8 cellular contexts compared by ENCODE assay signal in genomic region chr3:14921034-14921616, GRCh38. TPM values are rescaled to one million over a fixed set of nuclear protein-coding genes. Genes with fewer than 3 reads are reported as not detected.
DNase-seq lines count a peak whose midpoint lies in the region; ATAC-seq, FAIRE-seq and TF ChIP-seq lines count a peak whose summit lies in the region.

No MANE protein-coding gene starts in this region.

- FAIRE-seq in A549 (lab: Jason Lieb, UNC) = no peak

- no peaks in the 10 kb centered on the region for H3K4me1 ChIP-seq in A549
- peaks cover 0 to 3% (median 0%) of the 10 kb centered on the region in 4 donors for H3K4me1 ChIP-seq in right lobe of liver

- H3K4me2 ChIP-seq in A549 = peak overlapping the region; percentile 26; the same call in 1 of the 3 replicates

- peak; percentile 95 for TF ChIP-seq CTCF in A549 (IDR thresholded peaks at IDR 0.05)
- peak; percentile 97 to 100 (median 98) for TF ChIP-seq CTCF in right lobe of liver (IDR thresholded peaks at IDR 0.05)

- POLR2A ChIA-PET in A549 (lab: Yijun Ruan, JAX) = no interaction called here

- no peaks in the 10 kb centered on the region for H3K9me3 ChIP-seq in A549
- H3K9me3 ChIP-seq in right lobe of liver = no peaks in the 10 kb centered on the region

- H3K4me3 ChIP-seq in A549 (no peak overlapping the region), right lobe of liver (no peak overlapping the region)

- WGBS in A549 (ENCODE audit: missing lambda C conversion rate) = 28% methylated on average over 9 of the region's 10 CpGs
- WGBS in right lobe of liver (ENCODE audit: insufficient coverage, low coverage, low lambda C conversion rate, missing lambda C conversion rate) = 15% methylated on average over 7 of the region's 10 CpGs

- DNase-seq in A549 (ENCODE audit: low read depth in 1 of 2, low spot score in 1 of 2) (peak; percentile 75 to 81), NCI-H69 (lab: John Stamatoyannopoulos, UW) (peak; percentile 75), dedifferentiated amniotic fluid mesenchymal stem cell (ENCODE audit: extremely low spot score) (peak; percentile 74), right lobe of liver (peak; percentile 88 to 89 (median 89))
- peak; percentile 80 for DNase-seq in activated CD4-positive, alpha-beta T cell treated with anti-CD3 and anti-CD28 coated beads, Interleukin-2, amount 50 U/mL, for 1 hour
- peak; percentile 51 to 77 (median 71) for DNase-seq in stimulated activated CD4-positive, alpha-beta T cell treated with anti-CD3 and anti-CD28 coated beads, TNF-alpha, amount 100 ng/mL, for 1 hour (ENCODE audit: low read depth in 3 of 3, low spot score in 1 of 3)

- TF ChIP-seq POLR2A in A549 (IDR thresholded peaks at IDR 0.05; ENCODE audit: low read length) (no peak), right lobe of liver (IDR thresholded peaks at IDR 0.05) (no peak)

- H3K27ac ChIP-seq in A549 = no peak overlapping the region
- no peak overlapping the region for H3K27ac ChIP-seq in right lobe of liver

- intact Hi-C loops in right lobe of liver (cut with DNase I) = loop anchor here (5.0 to 10.0 kb wide), 2 partner anchors 114 to 134 kb away; no protein-coding TSS in a partner anchor

- no peak for TF ChIP-seq EP300 in A549 (IDR thresholded peaks at IDR 0.05)

- no peaks in the 10 kb centered on the region for H3K27me3 ChIP-seq in right lobe of liver

- CTCF ChIA-PET in A549 (lab: Yijun Ruan, JAX) = interaction anchor here (0.5 to 10.2 kb wide), 77 partner anchors 9 to 1025 kb away, joined by 3 to 160 read pairs (median 4); partner anchors contain the start of gene C3orf20

- ATAC-seq in A549 (peak; percentile 84 to 88), GM18519 (IDR thresholded peaks at IDR 0.05; ENCODE audit: low FRiP score, unreplicated experiment) (peak; percentile 52), HG03432 (IDR thresholded peaks at IDR 0.05; ENCODE audit: unreplicated experiment) (peak; percentile 77), right lobe of liver (peak; percentile 96 to 98 (median 98))

- no peaks in the 10 kb centered on the region for H3K36me3 ChIP-seq in right lobe of liver

- TF ChIP-seq RAD21 in A549 (conservative IDR thresholded peaks at IDR 0.05 in 1 of 2, IDR thresholded peaks at IDR 0.05 in 1 of 2) = peak; percentile 97

TF ChIP-seq in A549, 52 proteins besides CTCF, POLR2A, EP300 and RAD21:
- TF ChIP-seq RFX5 (IDR thresholded peaks at IDR 0.05) (no peak), HDAC2 (IDR thresholded peaks at IDR 0.05) (no peak), EHF (CRISPR knock-in tag; IDR thresholded peaks at IDR 0.05) (no peak), MAFK (IDR thresholded peaks at IDR 0.05; ENCODE audit: partially characterized antibody) (peak; percentile 82), SMC3 (IDR thresholded peaks at IDR 0.05) (peak; percentile 85)

RNA-seq across cellular contexts. Expression of gene NR2C2, which starts 26.3 kb away (rescaled TPM):
- 20.2 and 25.3 TPM in 2 replicates for polyA plus RNA-seq in A549 (2011; rRNA removed)
- polyA plus RNA-seq in A549 (2012; cell fraction: cytosol; rRNA removed) = 8.0 and 10.0 TPM in 2 replicates
- 20.1 and 20.9 TPM in 2 replicates for polyA plus RNA-seq in A549 (2012; cell fraction: nucleus; rRNA removed)
- polyA plus RNA-seq in A549 (2017; fragmentation: RNase III; extraction: RNeasy Plus Mini Kit Qiagen cat#74134 plus additional on column Dnase treatment) = 12.5 to 14.6 TPM (median 14.2 TPM) in 3 replicates
- polyA minus RNA-seq in A549 (2011; rRNA and poly(A)+ RNA removed) = 40.2 and 44.3 TPM in 2 replicates
- total RNA-seq in right lobe of liver = 10 to 100 TPM; 10.8 to 18.6 (median 12.2) TPM
